Comparison of ENCODE assay signal across 21 cellular contexts in genomic region chr13:75202981-75203380, GRCh38.
DNase-seq lines count a peak whose midpoint lies in the region; ATAC-seq and TF ChIP-seq lines count a peak whose summit lies in the region.
"Had no signal": no experiment of that assay in that cellular context is flagged by ENCODE, and none has a peak within 500 bp of the region (broad histone marks: within the 10 kb centered on the region; RNA-seq: fewer than 3 reads in every experiment).

No MANE protein-coding gene starts in this region.

- TF ChIP-seq CTCF in epithelial cell of esophagus (IDR thresholded peaks at IDR 0.05; ENCODE audit: insufficient read depth, low read depth, low read length, missing control alignments): no peak

- DNase-seq in ELR (ENCODE audit: low read depth) (peak; percentile 4), HT1080 (ENCODE audit: low read depth) (peak; percentile 50), epithelial cell of esophagus (ENCODE audit: low read depth) (peak; percentile 26), T-helper 2 cell (no peak)
- DNase-seq: 8988T; ACHN; AML-193; BE2C; CD4-positive, alpha-beta T cell; CD8-positive, alpha-beta memory T cell; DMS 273 treated with DMSO at 0.1 percent for 48 hours; DMS79; EL; GF-D8; H9 had no signal

- ATAC-seq in GM19397 (IDR thresholded peaks at IDR 0.05; ENCODE audit: unreplicated experiment) (no peak), GM21825 (IDR thresholded peaks at IDR 0.05; ENCODE audit: unreplicated experiment) (no peak)
- ATAC-seq: A549, GM23338, HCT116 had no signal

- no peak overlapping the region for H3K4me3 ChIP-seq in epithelial cell of esophagus (ENCODE audit: low read length)
- H3K4me3 ChIP-seq: A549; BLaER1 treated with 17β-estradiol and CSF1 and Interleukin-3, amounts not matched to agents 10 nM and 100 nM; GM23338 had no signal

Comparison
In these comparisons a context has a peak if more than half of its experiments do, and no peak if none do; other contexts are left out.
1. DNase-seq: peak in ELR (single experiment), HT1080 (single experiment) and epithelial cell of esophagus (single experiment); none in T-helper 2 cell (0 of 5).